1 cellular context compared by ENCODE assay signal in genomic region chr5:10145922-10146321, GRCh38.
TF ChIP-seq lines count a peak whose summit lies in the region.

No MANE protein-coding gene starts in this region.

TF ChIP-seq in IMR-90, 13 proteins besides CTCF, POLR2A, EP300 and RAD21 (continued from another document):
- TF ChIP-seq SMC3 (IDR thresholded peaks at IDR 0.05; ENCODE audit: low read depth, low read length) (peak; percentile 61), RCOR1 (IDR thresholded peaks at IDR 0.05; ENCODE audit: insufficient replicate concordance, low read length) (no peak), CEBPB (IDR thresholded peaks at IDR 0.05; ENCODE audit: low read depth, low read length) (peak; percentile 90), MXI1 (IDR thresholded peaks at IDR 0.05; ENCODE audit: borderline replicate concordance, low read depth, low read length) (no peak), NFE2L2 (IDR thresholded peaks at IDR 0.05; ENCODE audit: low read depth, low read length) (no peak), USF2 (IDR thresholded peaks at IDR 0.05; ENCODE audit: low read depth, low read length) (no peak), CHD1 (IDR thresholded peaks at IDR 0.05; ENCODE audit: low read depth, low read length) (no peak), BHLHE40 (IDR thresholded peaks at IDR 0.05; ENCODE audit: low read depth, low read length) (no peak), RFX5 (IDR thresholded peaks at IDR 0.05; ENCODE audit: low read depth, low read length) (no peak)
